12 cellular contexts compared by ENCODE assay signal in the genomic region with DNA sequence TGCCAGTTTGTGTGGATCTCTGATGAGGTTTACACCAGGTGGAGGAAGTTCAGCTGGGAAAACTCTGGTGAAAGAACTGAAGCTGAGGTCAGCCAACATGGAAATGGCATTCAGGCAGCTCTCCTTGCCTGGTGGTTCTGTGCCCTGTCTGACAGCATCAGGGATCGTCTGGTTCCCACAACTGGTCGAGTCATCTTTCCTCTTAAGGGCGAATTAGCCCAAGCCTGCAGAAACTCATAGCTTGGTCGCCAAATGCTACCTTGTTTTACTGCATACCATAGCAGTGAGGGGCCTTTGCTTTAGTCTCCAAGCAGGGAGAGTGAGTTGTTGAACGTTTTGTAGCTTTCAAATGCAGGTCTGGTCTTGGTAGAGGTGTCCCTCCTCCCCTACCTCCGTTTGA. TPM values are rescaled to one million over a fixed set of nuclear protein-coding genes. Genes with fewer than 3 reads are reported as not detected.
DNase-seq lines count a peak whose midpoint lies in the region; ATAC-seq and TF ChIP-seq lines count a peak whose summit lies in the region.
"Had no signal": no experiment of that assay in that cellular context is flagged by ENCODE, and none has a peak within 500 bp of the region (broad histone marks: within the 10 kb centered on the region; RNA-seq: fewer than 3 reads in every experiment).

No MANE protein-coding gene starts in this region.

- no peak overlapping the region for H2BK5ac ChIP-seq in trophoblast cell (ENCODE audit: low read depth, low read length, poor library complexity)

- H3K4me1 ChIP-seq in OCI-LY1 (ENCODE audit: insufficient read depth, low read length, severe bottlenecking) (peaks cover 88% of the 10 kb centered on the region), trophoblast cell (ENCODE audit: control insufficient read depth in 1 of 2, insufficient read depth in 2 of 2, low read length in 2 of 2) (peaks cover 5 to 7% of the 10 kb centered on the region in 2 experiments)

- H2AK5ac ChIP-seq in trophoblast cell (ENCODE audit: low read length): no peak overlapping the region

- no peak overlapping the region for H3K18ac ChIP-seq in trophoblast cell (ENCODE audit: low read length)

- no peak for DNase-seq in GM12865 (ENCODE audit: low read depth)
- peak; percentile 65 for DNase-seq in epithelial cell of prostate (ENCODE audit: low read depth, low spot score)
- peak; percentile 46 to 63 for DNase-seq in trophoblast cell
- DNase-seq in superior temporal gyrus (ENCODE audit: extremely low spot score): no peak
- DNase-seq: COR-L47; foreskin melanocyte; left ventricle myocardium superior; stimulated activated naive CD4-positive, alpha-beta T cell had no signal

- H3F3A ChIP-seq in OCI-LY1 (ENCODE audit: insufficient read depth, low read length): 0 out of 2 replicates have a peak, but pooled peaks cover 2% of the 10 kb centered on the region

- H3K14ac ChIP-seq in trophoblast cell (ENCODE audit: low read length): no peak overlapping the region

- no peak for TF ChIP-seq CTCF in GM12865 (IDR thresholded peaks at IDR 0.05; ENCODE audit: insufficient read depth, low read depth, low read length, missing control alignments)
- TF ChIP-seq CTCF in OCI-LY1 (IDR thresholded peaks at IDR 0.05; ENCODE audit: low read length): no peak

- ATAC-seq in HG03432 (IDR thresholded peaks at IDR 0.05; ENCODE audit: unreplicated experiment) (no peak), GM18517 (IDR thresholded peaks at IDR 0.05; ENCODE audit: unreplicated experiment) (no peak), GM18858 (IDR thresholded peaks at IDR 0.05; ENCODE audit: unreplicated experiment) (no peak)
- ATAC-seq: left ventricle myocardium superior had no signal

- no peaks in the 10 kb centered on the region for H3K79me1 ChIP-seq in trophoblast cell (ENCODE audit: low read length)

- no peak overlapping the region for H3K4ac ChIP-seq in trophoblast cell (ENCODE audit: low read depth, low read length)

- WGBS in trophoblast cell (ENCODE audit: extremely low coverage, insufficient coverage, insufficient read length): no CpG with 5 or more reads among the region's 6 CpGs

- no peak overlapping the region for H2BK120ac ChIP-seq in trophoblast cell (ENCODE audit: insufficient read depth, low read length, poor library complexity)

- no peak overlapping the region for H4K91ac ChIP-seq in trophoblast cell (ENCODE audit: low read depth, low read length)

- H4K8ac ChIP-seq in trophoblast cell (ENCODE audit: low read depth, low read length): no peak overlapping the region

- H3K4me3 ChIP-seq in GM12865 (ENCODE audit: low read depth, low read length) (peak overlapping the region; percentile 30), OCI-LY1 (ENCODE audit: low read depth, low read length, poor library complexity, severe bottlenecking) (peak overlapping the region; percentile 95), trophoblast cell (ENCODE audit: low read depth, low read length) (no peak overlapping the region)

- H4K20me1 ChIP-seq in OCI-LY1 (ENCODE audit: insufficient read depth, low read length): no peaks in the 10 kb centered on the region

- H2AFZ ChIP-seq in OCI-LY1 (ENCODE audit: low read length) (no peak overlapping the region), trophoblast cell (ENCODE audit: insufficient read depth, low read length, poor library complexity) (no peak overlapping the region)

- H3K4me2 ChIP-seq in OCI-LY1 (ENCODE audit: low read length) (peak overlapping the region; percentile 94), trophoblast cell (ENCODE audit: low read length) (no peak overlapping the region)

- H3K27me3 ChIP-seq in OCI-LY1 (ENCODE audit: insufficient read depth, low read length) (no peaks in the 10 kb centered on the region), trophoblast cell (ENCODE audit: insufficient read depth, low read length) (no peaks in the 10 kb centered on the region)

- no peak overlapping the region for H4K12ac ChIP-seq in trophoblast cell (ENCODE audit: low read depth, low read length)

- H2BK12ac ChIP-seq in trophoblast cell (ENCODE audit: low read length): no peak overlapping the region

- H3K27ac ChIP-seq in OCI-LY1 (ENCODE audit: low read depth, low read length, poor library complexity, severe bottlenecking) (peak overlapping the region; percentile 99), epithelial cell of prostate (no peak overlapping the region), trophoblast cell (ENCODE audit: low read depth, low read length) (no peak overlapping the region)

- no peak overlapping the region for H3K23ac ChIP-seq in trophoblast cell (ENCODE audit: low read length)

- H3K9ac ChIP-seq in OCI-LY1 (ENCODE audit: low read length) (peak overlapping the region; percentile 98), trophoblast cell (ENCODE audit: low read length) (no peak overlapping the region)

- H3K36me3 ChIP-seq in OCI-LY1 (ENCODE audit: insufficient read depth, low read length): peaks cover 65% of the 10 kb centered on the region
- no peaks in the 10 kb centered on the region for H3K36me3 ChIP-seq in trophoblast cell (ENCODE audit: control insufficient read depth in 1 of 2, insufficient read depth in 2 of 2, low read length in 2 of 2)

- H3K79me2 ChIP-seq in OCI-LY1 (ENCODE audit: insufficient read depth, low read length): peaks cover 87% of the 10 kb centered on the region
- H3K79me2 ChIP-seq in trophoblast cell (ENCODE audit: control insufficient read depth, insufficient read depth, low read length, poor library complexity): no peaks in the 10 kb centered on the region

- H3K9me3 ChIP-seq in OCI-LY1 (ENCODE audit: low read length) (no peaks in the 10 kb centered on the region), trophoblast cell (ENCODE audit: insufficient read depth, low read depth, low read length) (no peaks in the 10 kb centered on the region)

- no peaks in the 10 kb centered on the region for H3K9me2 ChIP-seq in OCI-LY1 (ENCODE audit: low read depth, low read length)

RNA-seq across cellular contexts. Expression of gene PLCG2, which starts 7.2 kb away (rescaled TPM):
- 0.68 and 0.85 TPM in 2 replicates for polyA plus RNA-seq in trophoblast cell (2013)

Comparison
In these comparisons a context has a peak if more than half of its experiments do, and no peak if none do; other contexts are left out.
1. DNase-seq: peak in epithelial cell of prostate (single experiment) and trophoblast cell (2 of 2); none in GM12865 (single experiment) and superior temporal gyrus (single experiment).